Comparison of ENCODE assay signal across 11 cellular contexts in the genomic region with DNA sequence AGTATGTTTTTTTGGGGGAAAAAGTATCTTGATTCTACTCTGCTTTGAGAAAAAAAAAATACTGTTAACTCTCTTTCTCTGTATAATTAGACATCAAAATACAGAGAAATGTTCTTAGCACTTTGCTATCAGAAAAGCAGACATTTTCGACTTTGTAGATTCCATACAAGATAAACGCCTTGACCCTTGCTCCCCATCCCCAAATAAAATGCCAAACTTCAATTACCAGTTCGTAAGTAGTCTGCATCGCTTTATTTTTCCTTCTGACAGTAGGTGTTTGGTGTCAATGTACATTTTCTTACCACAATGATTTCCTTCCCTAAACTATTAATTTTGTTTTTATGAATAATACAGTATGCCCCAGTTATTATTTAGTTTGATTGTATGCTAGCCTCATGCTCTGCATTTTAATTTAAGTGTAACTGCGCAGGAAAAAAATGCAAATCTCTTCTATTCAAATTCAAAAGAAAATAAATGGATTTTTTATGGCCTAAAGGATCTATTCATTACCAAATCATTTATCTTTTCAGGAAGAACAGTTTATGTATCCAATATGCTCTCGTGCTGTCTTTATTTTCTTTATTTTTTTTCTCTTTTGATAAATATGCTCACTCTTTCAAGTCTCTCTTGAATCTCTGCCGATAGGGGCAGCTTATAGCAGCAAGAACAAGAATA.
A peak's percentile ranks its signal among the peaks of the same experiment; 100 is the strongest.
DNase-seq lines count a peak whose midpoint lies in the region; ATAC-seq and TF ChIP-seq lines count a peak whose summit lies in the region.
"Had no signal": no experiment of that assay in that cellular context is flagged by ENCODE, and none has a peak within 500 bp of the region (broad histone marks: within the 10 kb centered on the region; RNA-seq: fewer than 3 reads in every experiment).

No MANE protein-coding gene starts in this region.

- H3K4me3 ChIP-seq in Peyer's patch (no peak overlapping the region), fibroblast of pulmonary artery (replicated peaks; ENCODE audit: low read depth, low read length) (no peak overlapping the region)
- H3K4me3 ChIP-seq: vagina had no signal

- ATAC-seq in stimulated activated memory B cell treated with anti-CD40 and anti-IgM and Interleukin-4, amounts not matched to agents 10 μg/mL and 1 μg/mL and 100 μg/mL, for 72 hours: no peak
- no peak for ATAC-seq in GM19452 (IDR thresholded peaks at IDR 0.05; ENCODE audit: unreplicated experiment)
- ATAC-seq in GM19467 (IDR thresholded peaks at IDR 0.05; ENCODE audit: unreplicated experiment): no peak
- no peak for ATAC-seq in HG03280 (IDR thresholded peaks at IDR 0.05; ENCODE audit: unreplicated experiment)

- H3K4me1 Mint-ChIP-seq in activated T-cell treated with anti-CD3 and anti-CD28 coated beads, Interleukin-2, amount 50 U/mL, for 24 hours (ENCODE audit: low read depth): peaks cover 23% of the 10 kb centered on the region
- peaks cover 16% of the 10 kb centered on the region for H3K4me1 Mint-ChIP-seq in stimulated activated memory B cell treated with anti-CD40 and anti-IgM and Interleukin-4, amounts not matched to agents 10 μg/mL and 1 μg/mL and 100 μg/mL, for 72 hours

- peaks cover 0 to 21% (median 0%) of the 10 kb centered on the region in 4 donors for H3K4me1 ChIP-seq in Peyer's patch
- H3K4me1 ChIP-seq: vagina had no signal

- H3K27me3 Mint-ChIP-seq in activated T-cell treated with anti-CD3 and anti-CD28 coated beads, Interleukin-2, amount 50 U/mL, for 24 hours: no peaks in the 10 kb centered on the region
- H3K27me3 Mint-ChIP-seq in stimulated activated memory B cell treated with anti-CD40 and anti-IgM and Interleukin-4, amounts not matched to agents 10 μg/mL and 1 μg/mL and 100 μg/mL, for 72 hours: no peaks in the 10 kb centered on the region

- H3K9me3 Mint-ChIP-seq in activated T-cell treated with anti-CD3 and anti-CD28 coated beads, Interleukin-2, amount 50 U/mL, for 24 hours: no peaks in the 10 kb centered on the region
- H3K9me3 Mint-ChIP-seq in stimulated activated memory B cell treated with anti-CD40 and anti-IgM and Interleukin-4, amounts not matched to agents 10 μg/mL and 1 μg/mL and 100 μg/mL, for 72 hours: no peaks in the 10 kb centered on the region

- peak overlapping the region in 3 of 4 donors; percentile 12 to 70 (median 55) for H3K27ac ChIP-seq in Peyer's patch
- H3K27ac ChIP-seq: vagina had no signal

- no peaks in the 10 kb centered on the region for H3K36me3 ChIP-seq in Peyer's patch
- H3K36me3 ChIP-seq: vagina had no signal

- no peak for TF ChIP-seq POLR2A in Peyer's patch (IDR thresholded peaks at IDR 0.05)

- no peak for DNase-seq in activated T-cell treated with anti-CD3 and anti-CD28 coated beads, Interleukin-2, amount 50 U/mL, for 24 hours
- no peak for DNase-seq in activated T-cell treated with anti-CD3 and anti-CD28 coated beads, Interleukin-2, amount 50 U/mL, for 1 hour
- no peak for DNase-seq in Peyer's patch
- DNase-seq in fibroblast of pulmonary artery (ENCODE audit: low read depth): no peak
- DNase-seq: GOT3, NCI-H2171 treated with DMSO at 0.1 percent for 48 hours had no signal

- no peaks in the 10 kb centered on the region for H3K9me3 ChIP-seq in Peyer's patch
- H3K9me3 ChIP-seq: vagina had no signal

- no peaks in the 10 kb centered on the region for H3K36me3 Mint-ChIP-seq in activated T-cell treated with anti-CD3 and anti-CD28 coated beads, Interleukin-2, amount 50 U/mL, for 24 hours (ENCODE audit: low read depth)
- no peaks in the 10 kb centered on the region for H3K36me3 Mint-ChIP-seq in stimulated activated memory B cell treated with anti-CD40 and anti-IgM and Interleukin-4, amounts not matched to agents 10 μg/mL and 1 μg/mL and 100 μg/mL, for 72 hours

- H3K27me3 ChIP-seq in Peyer's patch: no peaks in the 10 kb centered on the region
- H3K27me3 ChIP-seq: vagina had no signal

- H3K27ac Mint-ChIP-seq in activated T-cell treated with anti-CD3 and anti-CD28 coated beads, Interleukin-2, amount 50 U/mL, for 24 hours: peak overlapping the region; percentile 58
- H3K27ac Mint-ChIP-seq in stimulated activated memory B cell treated with anti-CD40 and anti-IgM and Interleukin-4, amounts not matched to agents 10 μg/mL and 1 μg/mL and 100 μg/mL, for 72 hours: peak overlapping the region; percentile 65

- H3K4me3 Mint-ChIP-seq in activated T-cell treated with anti-CD3 and anti-CD28 coated beads, Interleukin-2, amount 50 U/mL, for 24 hours: peak overlapping the region; percentile 13
- no peak overlapping the region for H3K4me3 Mint-ChIP-seq in stimulated activated memory B cell treated with anti-CD40 and anti-IgM and Interleukin-4, amounts not matched to agents 10 μg/mL and 1 μg/mL and 100 μg/mL, for 72 hours

- TF ChIP-seq CTCF in Peyer's patch (IDR thresholded peaks at IDR 0.05) (peak in 1 of 6 experiments; percentile 7), fibroblast of pulmonary artery (IDR thresholded peaks at IDR 0.05; ENCODE audit: low read length, missing control alignments) (peak; percentile 26)
